Comparison of ENCODE assay signal across 1 cellular context in genomic region chr7:149027560-149028345, GRCh38.
TF ChIP-seq lines count a peak whose summit lies in the region.

No MANE protein-coding gene starts in this region.

TF ChIP-seq in GM12878, 131 proteins besides CTCF, POLR2A, EP300 and RAD21 (continued from another document):
- TF ChIP-seq PRDM15 (CRISPR knock-in tag; IDR thresholded peaks at IDR 0.05) (no peak), ESRRA (IDR thresholded peaks at IDR 0.05; ENCODE audit: low read length) (no peak), IKZF1 (conservative IDR thresholded peaks at IDR 0.05) (peak; percentile 78; the same call in 1 of the 2 replicates), RAD51 (IDR thresholded peaks at IDR 0.05) (no peak), HDGF (IDR thresholded peaks at IDR 0.05) (no peak), HSF1 (IDR thresholded peaks at IDR 0.05; ENCODE audit: low read depth, low read length) (no peak), NFYA (IDR thresholded peaks at IDR 0.05; ENCODE audit: borderline replicate concordance, low read depth, low read length) (no peak), DPF2 (IDR thresholded peaks at IDR 0.05) (no peak), BCL11A (IDR thresholded peaks at IDR 0.05; ENCODE audit: low read depth, low read length) (no peak), ZBTB33 (IDR thresholded peaks at IDR 0.05) (no peak), MLLT1 (IDR thresholded peaks at IDR 0.05) (no peak), E4F1 (IDR thresholded peaks at IDR 0.05; ENCODE audit: borderline replicate concordance, partially characterized antibody) (no peak), CREB1 (IDR thresholded peaks at IDR 0.05; ENCODE audit: low read depth) (no peak), NKRF (conservative IDR thresholded peaks at IDR 0.05) (peak; percentile 97; the same call in 1 of the 2 replicates), E2F8 (IDR thresholded peaks at IDR 0.05; ENCODE audit: low read depth, partially characterized antibody) (no peak), EZH2 (IDR thresholded peaks at IDR 0.05; ENCODE audit: borderline replicate concordance, control insufficient read depth, low read depth, low read length) (no peak), PKNOX1 (IDR thresholded peaks at IDR 0.05) (no peak), MTA2 (IDR thresholded peaks at IDR 0.05; ENCODE audit: low read depth) (no peak), ZNF384 (IDR thresholded peaks at IDR 0.05; ENCODE audit: borderline replicate concordance, low read depth, low read length) (no peak), MYB (IDR thresholded peaks at IDR 0.05; ENCODE audit: borderline replicate concordance, low read depth, low read length) (no peak), SKIL (IDR thresholded peaks at IDR 0.05; ENCODE audit: low read depth, poor library complexity, severe bottlenecking) (no peak)
TF ChIP-seq in GM12878: peak in this region for 8.
